In genomic region chr20:63577317-63577894, GRCh38 we compare ENCODE assay signal across 1 cellular context.
TF ChIP-seq lines count a peak whose summit lies in the region.

No MANE protein-coding gene starts in this region.

TF ChIP-seq in HepG2, 621 proteins besides CTCF, POLR2A, EP300 and RAD21 (continued from another document and continues in another):
- no peak for TF ChIP-seq ZSCAN12 (CRISPR knock-in tag; IDR thresholded peaks at IDR 0.05)
- no peak for TF ChIP-seq SATB2 (CRISPR knock-in tag; IDR thresholded peaks at IDR 0.05)
- no peak for TF ChIP-seq ZBTB42 (CRISPR knock-in tag; IDR thresholded peaks at IDR 0.05)
- no peak for TF ChIP-seq HOXA5 (CRISPR knock-in tag; IDR thresholded peaks at IDR 0.05)
- TF ChIP-seq TBX2 (CRISPR knock-in tag; IDR thresholded peaks at IDR 0.05; ENCODE audit: borderline replicate concordance), result peak; percentile 43; the same call in 1 of the 2 replicates
- TF ChIP-seq XRCC5 (optimal IDR thresholded peaks at IDR 0.05; ENCODE audit: low read length), result no peak
- no peak for TF ChIP-seq SP2 (CRISPR knock-in tag; IDR thresholded peaks at IDR 0.05)
- no peak for TF ChIP-seq FOSL1 (CRISPR knock-in tag; IDR thresholded peaks at IDR 0.05; ENCODE audit: borderline replicate concordance)
- TF ChIP-seq MED8 (CRISPR knock-in tag; IDR thresholded peaks at IDR 0.05; ENCODE audit: insufficient replicate concordance), result no peak
- no peak for TF ChIP-seq ZBTB10 (CRISPR knock-in tag; IDR thresholded peaks at IDR 0.05; ENCODE audit: borderline replicate concordance)
- 0 out of 2 replicates have a peak, but pooled peaks have one; percentile 22 for TF ChIP-seq ZNF644 (CRISPR knock-in tag; IDR thresholded peaks at IDR 0.05; ENCODE audit: low read depth)
- no peak for TF ChIP-seq BCLAF1 (IDR thresholded peaks at IDR 0.05)
- no peak for TF ChIP-seq ZNF281 (CRISPR knock-in tag; IDR thresholded peaks at IDR 0.05; ENCODE audit: borderline replicate concordance)
- 0 out of 2 replicates have a peak, but pooled peaks have one; percentile 28 for TF ChIP-seq RFXAP (CRISPR knock-in tag; IDR thresholded peaks at IDR 0.05; ENCODE audit: borderline replicate concordance)
- no peak for TF ChIP-seq ZNF292 (CRISPR knock-in tag; IDR thresholded peaks at IDR 0.05; ENCODE audit: borderline replicate concordance, low read depth)
- TF ChIP-seq HNRNPH1 (optimal IDR thresholded peaks at IDR 0.05; ENCODE audit: low read depth, low read length), result no peak
- peak; percentile 58 for TF ChIP-seq RARA (CRISPR knock-in tag; IDR thresholded peaks at IDR 0.05)
- TF ChIP-seq MZF1 (CRISPR knock-in tag; IDR thresholded peaks at IDR 0.05; ENCODE audit: borderline replicate concordance), result no peak
- TF ChIP-seq NFKBIZ (CRISPR knock-in tag; IDR thresholded peaks at IDR 0.05), result peak; percentile 77; the same call in 1 of the 2 replicates
- TF ChIP-seq ZMYM3 (CRISPR knock-in tag; IDR thresholded peaks at IDR 0.05), result no peak
- no peak for TF ChIP-seq GATAD1 (CRISPR knock-in tag; IDR thresholded peaks at IDR 0.05)
- TF ChIP-seq ZNF512 (CRISPR knock-in tag; IDR thresholded peaks at IDR 0.05), result no peak
- TF ChIP-seq ZNF75D (CRISPR knock-in tag; IDR thresholded peaks at IDR 0.05; ENCODE audit: borderline replicate concordance), result no peak
- no peak for TF ChIP-seq CHD2 (IDR thresholded peaks at IDR 0.05; ENCODE audit: low read depth, low read length)
- TF ChIP-seq TCF12 (IDR thresholded peaks at IDR 0.05), result no peak
- no peak for TF ChIP-seq TCF12 (CRISPR knock-in tag; IDR thresholded peaks at IDR 0.05)
- no peak for TF ChIP-seq SIN3A (IDR thresholded peaks at IDR 0.05; ENCODE audit: borderline replicate concordance, low read depth, low read length)
- TF ChIP-seq SRSF1 (optimal IDR thresholded peaks at IDR 0.05; ENCODE audit: low read depth, low read length), result no peak
- no peak for TF ChIP-seq ZNF792 (CRISPR knock-in tag; IDR thresholded peaks at IDR 0.05)
- TF ChIP-seq ZNF800 (CRISPR knock-in tag; IDR thresholded peaks at IDR 0.05), result peak; percentile 83; the same call in 1 of the 2 replicates
- TF ChIP-seq SIN3B (IDR thresholded peaks at IDR 0.05; ENCODE audit: low read length), result no peak
- no peak for TF ChIP-seq THAP8 (CRISPR knock-in tag; IDR thresholded peaks at IDR 0.05; ENCODE audit: borderline replicate concordance)
- peak; percentile 42; the same call in 1 of the 2 replicates for TF ChIP-seq UBTF (CRISPR knock-in tag; IDR thresholded peaks at IDR 0.05)
- TF ChIP-seq FOXO4 (CRISPR knock-in tag; conservative IDR thresholded peaks at IDR 0.05), result no peak
- 0 out of 2 replicates have a peak, but pooled peaks have one; percentile 5 for TF ChIP-seq FOSL2 (CRISPR knock-in tag; IDR thresholded peaks at IDR 0.05)
- TF ChIP-seq NR0B2 (CRISPR knock-in tag; IDR thresholded peaks at IDR 0.05), result no peak
- no peak for TF ChIP-seq ZNF496 (CRISPR knock-in tag; IDR thresholded peaks at IDR 0.05; ENCODE audit: insufficient replicate concordance)
- TF ChIP-seq NR2F1 (CRISPR knock-in tag; IDR thresholded peaks at IDR 0.05), result no peak
- no peak for TF ChIP-seq KAT8 (CRISPR knock-in tag; IDR thresholded peaks at IDR 0.05)
- TF ChIP-seq ZNF629 (CRISPR knock-in tag; conservative IDR thresholded peaks at IDR 0.05), result 0 out of 2 replicates have a peak, but pooled peaks have one; percentile 7
- peak in 1 of 2 experiments; percentile 79; a peak in 2 of 4 replicates for TF ChIP-seq HMGXB4 (CRISPR knock-in tag; IDR thresholded peaks at IDR 0.05; ENCODE audit: borderline replicate concordance in 1 of 2, low read depth in 1 of 2)
- no peak for TF ChIP-seq GTF2F1 (IDR thresholded peaks at IDR 0.05; ENCODE audit: low read length)
- TF ChIP-seq HOXA7 (CRISPR knock-in tag; IDR thresholded peaks at IDR 0.05), result no peak
- TF ChIP-seq MEIS2 (CRISPR knock-in tag; IDR thresholded peaks at IDR 0.05), result no peak; the same call in 1 of the 2 replicates
- TF ChIP-seq ZMYM4 (CRISPR knock-in tag; IDR thresholded peaks at IDR 0.05), result peak; percentile 26; the same call in 1 of the 2 replicates
